ENCODE assay signal across 8 cellular contexts in the genomic region with DNA sequence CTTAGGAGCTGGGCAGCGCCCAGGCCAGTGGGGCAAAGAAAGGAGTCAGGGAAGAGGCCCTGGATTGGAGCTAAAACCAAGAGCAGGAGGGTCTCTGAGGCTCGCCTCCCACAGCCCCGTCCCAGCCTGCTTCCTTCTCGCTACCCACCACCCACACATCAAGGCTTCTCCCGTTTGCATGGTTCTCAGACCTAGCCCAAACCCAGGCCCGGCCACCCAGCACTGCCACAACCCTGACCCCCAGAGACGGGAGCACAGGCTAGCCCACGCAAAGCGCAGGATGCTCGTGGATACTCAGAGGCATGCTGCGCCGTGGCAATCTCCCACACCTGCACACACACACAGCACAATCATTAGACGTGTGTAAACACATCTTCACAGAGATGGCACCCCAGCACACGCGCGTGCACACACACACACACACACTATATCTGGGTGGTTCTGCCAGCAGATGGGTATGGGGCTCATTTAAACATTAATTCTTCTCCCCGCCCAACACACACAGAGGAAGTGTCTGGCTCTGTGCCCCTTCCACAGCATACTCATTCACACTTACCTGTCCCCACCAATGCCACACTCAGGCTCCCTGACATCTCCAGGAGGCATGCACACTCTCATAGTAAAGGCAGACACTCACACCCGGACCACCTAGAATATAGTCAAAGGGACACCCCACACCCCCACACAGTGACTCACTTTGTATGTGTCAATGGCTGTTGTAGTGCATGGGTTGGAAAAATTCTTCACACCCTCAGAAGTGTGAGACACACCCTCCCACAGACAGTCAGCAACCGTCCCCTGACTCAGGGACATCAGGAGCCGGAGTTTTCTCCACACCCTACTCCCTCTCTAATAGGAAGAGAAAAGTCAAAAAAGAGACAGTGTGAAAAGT. TPM values are rescaled to one million over a fixed set of nuclear protein-coding genes. Genes with fewer than 3 reads are reported as not detected.
DNase-seq lines count a peak whose midpoint lies in the region; ATAC-seq and TF ChIP-seq lines count a peak whose summit lies in the region.

No MANE protein-coding gene starts in this region.

- H3K9me3 ChIP-seq in fibroblast of lung (ENCODE audit: control insufficient read depth, insufficient read depth, low read depth, low read length) = no peaks in the 10 kb centered on the region

- no peaks in the 10 kb centered on the region for H3K36me3 ChIP-seq in fibroblast of lung (ENCODE audit: control insufficient read depth, insufficient read depth, low read length)

- no peak for ATAC-seq in GM18511 (IDR thresholded peaks at IDR 0.05; ENCODE audit: unreplicated experiment)

- peak overlapping the region; percentile 64; the same call in 1 of the 2 replicates for H3K4me3 ChIP-seq in GM12865 (ENCODE audit: low read depth, low read length)
- peak overlapping the region in 1 of 4 experiments; percentile 59 for H3K4me3 ChIP-seq in fibroblast of lung (replicated peaks in 1 of 4; ENCODE audit: control extremely low read depth in 1 of 4, insufficient read depth in 1 of 4, low read depth in 3 of 4, low read length in 4 of 4)

- intact Hi-C loops in activated CD4-positive, alpha-beta T cell treated with anti-CD3 and anti-CD28 coated beads, Interleukin-2, amount 10 ng/mL, durations not matched to agents 24 days and 14 days (cut with micrococcal nuclease) = loop anchor here (1.0 to 2.0 kb wide), 5 partner anchors 17 to 65 kb away; a partner anchor contains a TSS

- no peak for TF ChIP-seq CTCF in GM12865 (IDR thresholded peaks at IDR 0.05; ENCODE audit: insufficient read depth, low read depth, low read length, missing control alignments)
- TF ChIP-seq CTCF in fibroblast of lung (conservative IDR thresholded peaks at IDR 0.05 in 1 of 2, IDR thresholded peaks at IDR 0.05 in 1 of 2; ENCODE audit: low read depth in 1 of 2, low read length in 2 of 2) = no peak

- no peaks in the 10 kb centered on the region for H3K79me2 ChIP-seq in fibroblast of lung (ENCODE audit: control insufficient read depth, insufficient read depth, low read length)

- H3K4me2 ChIP-seq in fibroblast of lung (ENCODE audit: extremely low read depth, insufficient read depth, low read length) = peak overlapping the region; percentile 91

- peaks cover 16% of the 10 kb centered on the region for H3K27me3 ChIP-seq in fibroblast of lung (ENCODE audit: control insufficient read depth, insufficient read depth, low read length)

- H2AFZ ChIP-seq in fibroblast of lung (ENCODE audit: low read length) = no peak overlapping the region

- H3K9me3 Mint-ChIP-seq in activated CD4-positive, alpha-beta T cell treated with anti-CD3 and anti-CD28 coated beads, Interleukin-2, amount 10 ng/mL, durations not matched to agents 24 days and 14 days = no peaks in the 10 kb centered on the region

- H3K27me3 Mint-ChIP-seq in activated CD4-positive, alpha-beta T cell treated with anti-CD3 and anti-CD28 coated beads, Interleukin-2, amount 10 ng/mL, durations not matched to agents 24 days and 14 days = peaks cover 17% of the 10 kb centered on the region

- H3K27ac Mint-ChIP-seq in activated CD4-positive, alpha-beta T cell treated with anti-CD3 and anti-CD28 coated beads, Interleukin-2, amount 10 ng/mL, durations not matched to agents 24 days and 14 days = peak overlapping the region; percentile 74

- no peaks in the 10 kb centered on the region for H4K20me1 ChIP-seq in fibroblast of lung (ENCODE audit: control insufficient read depth, extremely low read depth, insufficient read depth, low read length)

- H3K27ac ChIP-seq in fibroblast of lung (ENCODE audit: insufficient read depth, low read length) = no peak overlapping the region

- H3K4me1 ChIP-seq in fibroblast of lung (ENCODE audit: control insufficient read depth, extremely low read depth, insufficient read depth, low read length) = no peaks in the 10 kb centered on the region

- no peaks in the 10 kb centered on the region for H3K36me3 Mint-ChIP-seq in activated CD4-positive, alpha-beta T cell treated with anti-CD3 and anti-CD28 coated beads, Interleukin-2, amount 10 ng/mL, durations not matched to agents 24 days and 14 days (ENCODE audit: low read depth)

- DNase-seq in GM12865 (ENCODE audit: low read depth) (no peak), fibroblast of lung (ENCODE audit: low read depth in 2 of 2) (no peak), glomerular visceral epithelial cell (ENCODE audit: extremely low spot score) (no peak), AG20443 (ENCODE audit: low spot score) (no peak), MV-4-11 (lab: John Stamatoyannopoulos, UW) (no peak)
- DNase-seq in activated CD4-positive, alpha-beta T cell treated with anti-CD3 and anti-CD28 coated beads, Interleukin-2, amount 10 ng/mL, durations not matched to agents 24 days and 14 days = peak; percentile 66
- peak; percentile 34 to 55 (median 44) for DNase-seq in stimulated activated CD4-positive, alpha-beta T cell treated with anti-CD3 and anti-CD28 coated beads, Interleukin-12 subunit alpha, Interleukin-12 subunit beta, amount 100 ng/mL, for 48 hours (ENCODE audit: low read depth in 2 of 3, low spot score in 1 of 3)

- H3K4me3 Mint-ChIP-seq in activated CD4-positive, alpha-beta T cell treated with anti-CD3 and anti-CD28 coated beads, Interleukin-2, amount 10 ng/mL, durations not matched to agents 24 days and 14 days = peak overlapping the region; percentile 76

- no peak overlapping the region for H3K9ac ChIP-seq in fibroblast of lung (ENCODE audit: insufficient read depth, low read length)

- H3K4me1 Mint-ChIP-seq in activated CD4-positive, alpha-beta T cell treated with anti-CD3 and anti-CD28 coated beads, Interleukin-2, amount 10 ng/mL, durations not matched to agents 24 days and 14 days = peaks cover 20% of the 10 kb centered on the region

RNA-seq across cellular contexts. Expression of a gene that starts 1.1 kb away (rescaled TPM):
- 1.3 and 1.5 TPM in 2 replicates for total RNA-seq in activated CD4-positive, alpha-beta T cell treated with anti-CD3 and anti-CD28 coated beads, Interleukin-2, amount 10 ng/mL, durations not matched to agents 24 days and 14 days
- 0.17 and 0.26 TPM in 2 replicates for total RNA-seq in fibroblast of lung
- polyA plus RNA-seq in fibroblast of lung = 0.11 TPM in 1 of 2 replicates, not detected in the other
- not detected in 2 replicates for polyA plus RNA-seq in fibroblast of lung (2012)
- polyA minus RNA-seq in fibroblast of lung (ENCODE audit: low replicate concordance) = not detected in 2 replicates

RNA-seq across cellular contexts. Expression of a gene that starts 18.5 kb away (rescaled TPM):
- total RNA-seq in activated CD4-positive, alpha-beta T cell treated with anti-CD3 and anti-CD28 coated beads, Interleukin-2, amount 10 ng/mL, durations not matched to agents 24 days and 14 days = not detected in 2 replicates
- total RNA-seq in fibroblast of lung = not detected in 2 replicates
- polyA plus RNA-seq in fibroblast of lung = not detected in 2 replicates
- polyA plus RNA-seq in fibroblast of lung (2012) = not detected in 2 replicates
- polyA minus RNA-seq in fibroblast of lung (ENCODE audit: low replicate concordance) = not detected in 2 replicates

RNA-seq across cellular contexts. Expression of a gene that starts 41.2 kb away (rescaled TPM):
- total RNA-seq in activated CD4-positive, alpha-beta T cell treated with anti-CD3 and anti-CD28 coated beads, Interleukin-2, amount 10 ng/mL, durations not matched to agents 24 days and 14 days = 63.6 and 64.2 TPM in 2 replicates
- 33.9 and 71.3 TPM in 2 replicates for total RNA-seq in fibroblast of lung
- polyA plus RNA-seq in fibroblast of lung = 12.7 and 15.9 TPM in 2 replicates
- polyA plus RNA-seq in fibroblast of lung (2012) = 17.0 and 22.7 TPM in 2 replicates
- 33.5 and 51.1 TPM in 2 replicates for polyA minus RNA-seq in fibroblast of lung (ENCODE audit: low replicate concordance)

Comparison
In these comparisons a context has a peak if more than half of its experiments do, and no peak if none do; other contexts are left out.
1. DNase-seq: peak in activated CD4-positive, alpha-beta T cell treated with anti-CD3 and anti-CD28 coated beads, Interleukin-2, amount 10 ng/mL, durations not matched to agents 24 days and 14 days (single experiment) and stimulated activated CD4-positive, alpha-beta T cell treated with anti-CD3 and anti-CD28 coated beads, Interleukin-12 subunit alpha, Interleukin-12 subunit beta, amount 100 ng/mL, for 48 hours (3 of 3); none in GM12865 (single experiment), fibroblast of lung (0 of 2), glomerular visceral epithelial cell (single experiment), AG20443 (single experiment) and MV-4-11 (single experiment).